ENCODE assay signal across 10 cellular contexts in the genomic region with DNA sequence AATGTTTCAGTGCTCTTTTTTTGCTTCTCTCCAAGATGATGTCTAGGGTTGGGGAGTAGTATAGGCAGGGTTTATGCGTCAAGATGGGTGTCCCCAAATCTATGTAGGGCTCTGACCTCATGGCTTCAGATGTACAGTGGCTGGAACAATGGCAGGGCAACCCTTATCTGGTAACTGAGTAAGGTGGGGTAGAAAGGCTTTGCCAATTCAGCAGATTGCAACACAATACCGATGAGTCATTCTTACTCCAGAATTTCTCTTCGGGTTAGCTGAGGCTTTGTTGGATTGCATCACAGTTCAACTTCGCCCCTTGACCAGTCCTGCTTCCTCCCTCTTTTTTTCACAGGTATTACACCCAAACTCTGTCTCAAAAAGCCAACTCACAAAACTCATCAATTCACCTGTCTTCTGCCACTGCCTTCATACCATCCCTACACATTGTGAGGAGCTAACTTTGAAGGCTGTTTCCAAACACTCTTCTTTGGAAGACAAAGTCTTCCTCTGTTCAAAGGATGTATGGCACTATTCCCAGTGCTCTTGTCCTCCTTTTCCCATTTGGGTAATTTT.
DNase-seq lines count a peak whose midpoint lies in the region; ATAC-seq and TF ChIP-seq lines count a peak whose summit lies in the region.
"Had no signal": no experiment of that assay in that cellular context is flagged by ENCODE, and none has a peak within 500 bp of the region (broad histone marks: within the 10 kb centered on the region; RNA-seq: fewer than 3 reads in every experiment).

No MANE protein-coding gene starts in this region.

- H3K9me3 Mint-ChIP-seq in activated T-helper 2 cell treated with anti-CD3 and anti-CD28 coated beads, Interferon-gamma antibody, Interleukin-2, Interleukin-4, amounts not matched to agents 10 μg/mL and 5 μg/mL and 100 μg/mL, durations not matched to agents 14 hours and 24 hours and 36 hours, result no peaks in the 10 kb centered on the region
- H3K9me3 Mint-ChIP-seq in osteocyte (ENCODE audit: unreplicated experiment), result no peaks in the 10 kb centered on the region

- H3K36me3 Mint-ChIP-seq in activated T-helper 2 cell treated with anti-CD3 and anti-CD28 coated beads, Interferon-gamma antibody, Interleukin-2, Interleukin-4, amounts not matched to agents 10 μg/mL and 5 μg/mL and 100 μg/mL, durations not matched to agents 14 hours and 24 hours and 36 hours (ENCODE audit: low read depth), result no peaks in the 10 kb centered on the region
- H3K36me3 Mint-ChIP-seq in osteocyte (ENCODE audit: unreplicated experiment), result no peaks in the 10 kb centered on the region

- no peak for TF ChIP-seq CTCF in osteocyte (IDR thresholded peaks at IDR 0.05)

- no peak overlapping the region for H3K27ac Mint-ChIP-seq in activated T-helper 2 cell treated with anti-CD3 and anti-CD28 coated beads, Interferon-gamma antibody, Interleukin-2, Interleukin-4, amounts not matched to agents 10 μg/mL and 5 μg/mL and 100 μg/mL, durations not matched to agents 14 hours and 24 hours and 36 hours
- no peak overlapping the region for H3K27ac Mint-ChIP-seq in osteocyte (ENCODE audit: unreplicated experiment)

- no peaks in the 10 kb centered on the region for H3K27me3 Mint-ChIP-seq in activated T-helper 2 cell treated with anti-CD3 and anti-CD28 coated beads, Interferon-gamma antibody, Interleukin-2, Interleukin-4, amounts not matched to agents 10 μg/mL and 5 μg/mL and 100 μg/mL, durations not matched to agents 14 hours and 24 hours and 36 hours (ENCODE audit: low read depth)
- no peaks in the 10 kb centered on the region for H3K27me3 Mint-ChIP-seq in osteocyte (ENCODE audit: unreplicated experiment)

- H3K4me3 Mint-ChIP-seq in activated T-helper 2 cell treated with anti-CD3 and anti-CD28 coated beads, Interferon-gamma antibody, Interleukin-2, Interleukin-4, amounts not matched to agents 10 μg/mL and 5 μg/mL and 100 μg/mL, durations not matched to agents 14 hours and 24 hours and 36 hours (ENCODE audit: low read depth), result no peak overlapping the region
- no peak overlapping the region for H3K4me3 Mint-ChIP-seq in osteocyte (ENCODE audit: unreplicated experiment)

- peaks cover 9% of the 10 kb centered on the region for H3K4me1 Mint-ChIP-seq in activated T-helper 2 cell treated with anti-CD3 and anti-CD28 coated beads, Interferon-gamma antibody, Interleukin-2, Interleukin-4, amounts not matched to agents 10 μg/mL and 5 μg/mL and 100 μg/mL, durations not matched to agents 14 hours and 24 hours and 36 hours (ENCODE audit: low read depth)
- no peaks in the 10 kb centered on the region for H3K4me1 Mint-ChIP-seq in osteocyte (ENCODE audit: unreplicated experiment)

- intact Hi-C loops in activated T-helper 2 cell treated with anti-CD3 and anti-CD28 coated beads, Interferon-gamma antibody, Interleukin-2, Interleukin-4, amounts not matched to agents 10 μg/mL and 5 μg/mL and 100 μg/mL, durations not matched to agents 14 hours and 24 hours and 36 hours (cut with micrococcal nuclease), result loop anchor here (5.0 kb wide), 1 partner anchor 189 kb away; a partner anchor contains a TSS

- DNase-seq in A172 (ENCODE audit: low spot score), result peak; percentile 78
- peak; percentile 81 for DNase-seq in HT-29 (ENCODE audit: low spot score)
- peak; percentile 5 for DNase-seq in amniotic stem cell (lab: John Stamatoyannopoulos, UW)
- DNase-seq in islet precursor cell, result peak; percentile 69
- no peak for DNase-seq in activated T-helper 2 cell treated with anti-CD3 and anti-CD28 coated beads, Interferon-gamma antibody, Interleukin-2, Interleukin-4, amounts not matched to agents 10 μg/mL and 5 μg/mL and 100 μg/mL, durations not matched to agents 14 hours and 24 hours and 36 hours (ENCODE audit: low spot score)
- no peak for DNase-seq in osteocyte (ENCODE audit: extremely low spot score, unreplicated experiment)
- DNase-seq: NCI-H2081 treated with DMSO at 0.1 percent for 48 hours; stimulated activated CD4-positive, alpha-beta T cell treated with anti-CD3 and anti-CD28 coated beads, Interleukin-2, amount 100 ng/mL, for 24 hours had no signal

- ATAC-seq in HG02642 (IDR thresholded peaks at IDR 0.05; ENCODE audit: poor library complexity, unreplicated experiment) (no peak), GM18519 (IDR thresholded peaks at IDR 0.05; ENCODE audit: low FRiP score, unreplicated experiment) (no peak)

Comparison
In these comparisons a context has a peak if more than half of its experiments do, and no peak if none do; other contexts are left out.
1. DNase-seq: peak in A172 (single experiment), HT-29 (single experiment), amniotic stem cell (single experiment) and islet precursor cell (single experiment); none in activated T-helper 2 cell treated with anti-CD3 and anti-CD28 coated beads, Interferon-gamma antibody, Interleukin-2, Interleukin-4, amounts not matched to agents 10 μg/mL and 5 μg/mL and 100 μg/mL, durations not matched to agents 14 hours and 24 hours and 36 hours (single experiment) and osteocyte (single experiment).